25 cellular contexts compared by ENCODE assay signal in the genomic region with DNA sequence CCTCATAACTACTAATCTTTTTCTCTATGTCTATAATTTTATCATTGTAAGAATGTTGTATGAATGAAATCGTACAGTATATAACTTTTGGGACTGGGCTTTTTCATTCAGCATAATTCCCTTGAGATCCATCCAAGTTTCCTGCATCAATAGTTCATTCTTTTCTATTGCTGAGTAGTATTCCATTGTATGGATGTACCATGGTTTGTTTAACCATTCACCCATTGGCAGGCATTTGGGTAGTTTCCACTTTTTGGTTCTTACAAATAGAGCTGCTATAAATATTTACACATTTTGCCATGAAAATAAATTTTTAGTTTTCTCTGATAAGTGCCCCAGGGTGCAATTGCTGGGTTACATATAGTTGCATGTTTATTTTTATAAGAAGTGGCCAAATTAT.
"Had no signal": no experiment of that assay in that cellular context is flagged by ENCODE, and none has a peak within 500 bp of the region (broad histone marks: within the 10 kb centered on the region; RNA-seq: fewer than 3 reads in every experiment).

No MANE protein-coding gene starts in this region.

- H3K27ac ChIP-seq: colonic mucosa, coronary artery, dorsolateral prefrontal cortex, epithelial cell of prostate, esophagus muscularis mucosa, esophagus squamous epithelium, foreskin keratinocyte, gastrocnemius medialis, gastroesophageal sphincter, heart left ventricle, heart right ventricle had no signal

- H3K27me3 ChIP-seq: colonic mucosa, dorsolateral prefrontal cortex, esophagus muscularis mucosa, esophagus squamous epithelium, foreskin keratinocyte, gastrocnemius medialis, gastroesophageal sphincter, heart left ventricle, heart right ventricle had no signal

- H3K4me1 ChIP-seq: colonic mucosa, esophagus muscularis mucosa, esophagus squamous epithelium, foreskin keratinocyte, gastrocnemius medialis, gastroesophageal sphincter, heart left ventricle, heart right ventricle had no signal

- H3K9me3 ChIP-seq: colonic mucosa, esophagus muscularis mucosa, esophagus squamous epithelium, gastrocnemius medialis, gastroesophageal sphincter had no signal

- H3K36me3 ChIP-seq: colonic mucosa, esophagus muscularis mucosa, esophagus squamous epithelium, gastrocnemius medialis, gastroesophageal sphincter, heart left ventricle, heart right ventricle had no signal

- ATAC-seq: effector memory CD8-positive, alpha-beta T cell; esophagus mucosa; foreskin keratinocyte; gastrocnemius medialis; gastroesophageal sphincter; heart left ventricle; heart right ventricle had no signal

- FAIRE-seq: endothelial cell of umbilical vein had no signal

- DNase-seq: colonic mucosa; cortex of kidney; dermis blood vessel endothelial cell; dorsolateral prefrontal cortex; effector CD4-positive, alpha-beta T cell; effector CD8-positive, alpha-beta T cell; effector memory CD4-positive, alpha-beta T cell; effector memory CD8-positive, alpha-beta T cell; endodermal cell; erythroblast; esophagus squamous epithelium; foreskin fibroblast; foreskin keratinocyte; foreskin melanocyte; gastrocnemius medialis; glutamatergic neuron; head of caudate nucleus; heart left ventricle; heart right ventricle had no signal

- H3K4me3 ChIP-seq: colonic mucosa, coronary artery, dorsolateral prefrontal cortex, esophagus muscularis mucosa, esophagus squamous epithelium, gastrocnemius medialis, gastroesophageal sphincter, heart left ventricle, heart right ventricle had no signal
